Comparison of ENCODE assay signal across 15 cellular contexts in the genomic region with DNA sequence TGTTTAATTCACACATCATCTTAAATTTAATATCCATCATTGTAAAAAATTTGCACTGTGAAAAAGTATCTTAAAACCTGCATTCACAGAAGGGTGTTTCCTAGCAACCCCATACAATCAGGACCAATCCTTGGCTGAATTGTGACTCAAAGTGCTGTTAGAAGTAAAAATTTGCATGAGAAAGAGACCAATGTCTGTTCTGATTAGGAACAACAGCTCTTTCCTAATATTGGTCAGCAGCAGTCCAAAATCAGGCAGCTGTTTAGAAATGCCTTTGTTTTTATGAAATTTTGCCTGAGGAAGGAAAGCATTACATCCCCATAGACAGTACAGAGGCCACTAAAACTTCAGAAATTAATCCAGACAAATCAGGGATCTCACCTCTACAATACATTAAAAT.
"Had no signal": no experiment of that assay in that cellular context is flagged by ENCODE, and none has a peak within 500 bp of the region (broad histone marks: within the 10 kb centered on the region; RNA-seq: fewer than 3 reads in every experiment).

No MANE protein-coding gene starts in this region.

- H3K27me3 Mint-ChIP-seq: dendritic cell treated with granulocyte-macrophage colony-stimulating factor and Interleukin-4, amounts not matched to agents 40 ng/mL and 50 ng/mL, for 4 days; effector memory CD8-positive, alpha-beta T cell; natural killer cell treated with Interleukin-12 subunit alpha and Interleukin-12 subunit beta and Interleukin-15 and Interleukin-18, amount 100 ng/mL, for 72 hours had no signal

- H3K4me3 Mint-ChIP-seq: dendritic cell treated with granulocyte-macrophage colony-stimulating factor and Interleukin-4, amounts not matched to agents 40 ng/mL and 50 ng/mL, for 4 days; effector memory CD8-positive, alpha-beta T cell; natural killer cell treated with Interleukin-12 subunit alpha and Interleukin-12 subunit beta and Interleukin-15 and Interleukin-18, amount 100 ng/mL, for 72 hours had no signal

- DNase-seq: activated naive CD4-positive, alpha-beta T cell treated with anti-CD3 and anti-CD28 coated beads, Interleukin-2, amount 50 U/mL, for 16 hours; activated T-cell treated with anti-CD3 and anti-CD28 coated beads, Interleukin-2, amount 50 U/mL, for 1 hour; adrenal gland; body of pancreas; cerebellar nuclear complex; effector memory CD8-positive, alpha-beta T cell; hippocampal formation; stimulated activated CD4-positive, alpha-beta T cell treated with anti-CD3 and anti-CD28 coated beads, Interleukin-12 subunit alpha, Interleukin-12 subunit beta, amount 100 ng/mL, for 4 hours; stimulated activated naive CD4-positive, alpha-beta T cell treated with Interleukin-2 at 50 U/mL for 16 hours; T-helper 2 cell; upper lobe of left lung had no signal

- H3K27ac Mint-ChIP-seq: dendritic cell treated with granulocyte-macrophage colony-stimulating factor and Interleukin-4, amounts not matched to agents 40 ng/mL and 50 ng/mL, for 4 days; effector memory CD8-positive, alpha-beta T cell; natural killer cell treated with Interleukin-12 subunit alpha and Interleukin-12 subunit beta and Interleukin-15 and Interleukin-18, amount 100 ng/mL, for 72 hours had no signal

- ATAC-seq: activated CD4-positive, CD25-positive, alpha-beta regulatory T cell treated with anti-CD3 and anti-CD28 coated beads, Interleukin-2, amount 50 U/mL, for 24 hours; body of pancreas; effector memory CD8-positive, alpha-beta T cell; left lobe of liver; natural killer cell treated with Interleukin-12 subunit alpha and Interleukin-12 subunit beta and Interleukin-15 and Interleukin-18, amount 100 ng/mL, for 72 hours had no signal
